ENCODE assay signal across 8 cellular contexts in the genomic region with DNA sequence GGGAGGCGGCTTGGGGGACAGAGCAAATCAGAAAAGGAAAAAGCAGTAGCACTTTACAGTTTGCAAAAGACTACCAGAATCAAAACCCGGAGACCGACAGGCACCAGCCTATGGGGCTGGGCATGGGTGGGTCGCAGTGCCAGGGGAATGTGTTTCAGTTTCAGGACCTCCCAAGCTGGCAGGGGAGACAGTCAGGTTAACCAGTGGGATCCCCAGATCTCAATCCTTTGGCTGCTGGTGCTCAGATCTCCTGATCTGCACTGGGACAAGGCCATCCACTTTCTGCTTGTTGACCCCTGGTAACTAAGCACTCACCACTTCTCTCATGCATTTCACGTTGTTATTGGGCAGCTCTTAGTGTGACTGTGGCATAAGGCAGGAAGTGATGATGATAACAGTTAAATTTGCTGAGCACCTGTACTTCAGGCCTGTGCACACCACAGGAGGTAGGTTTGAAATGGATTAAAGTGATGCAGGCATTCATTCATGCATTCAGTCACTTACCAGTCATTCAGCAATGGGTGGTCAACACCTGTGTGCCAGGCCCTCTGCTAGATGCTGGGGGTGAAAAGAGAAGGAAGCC. TPM values are rescaled to one million over a fixed set of nuclear protein-coding genes. Genes with fewer than 3 reads are reported as not detected.
A peak's percentile ranks its signal among the peaks of the same experiment; 100 is the strongest.
DNase-seq lines count a peak whose midpoint lies in the region; ATAC-seq and TF ChIP-seq lines count a peak whose summit lies in the region.

No MANE protein-coding gene starts in this region.

- POLR2A ChIA-PET in OCI-LY7 (lab: Charles Lee), result interaction anchor here (1.1 kb wide), 2 partner anchors 9 to 11 kb away, joined by 3 to 4 read pairs; no protein-coding TSS in a partner anchor
- POLR2A ChIA-PET in HEK293T (lab: Yijun Ruan, JAX), result interaction anchor here (0.6 to 1.0 kb wide), 3 partner anchors 9 to 631 kb away, joined by 3 read pairs; no protein-coding TSS in a partner anchor

- H3K4me1 ChIP-seq in OCI-LY7 (ENCODE audit: insufficient read depth, low read length, poor library complexity, severe bottlenecking), result peaks cover 21% of the 10 kb centered on the region
- H3K4me1 ChIP-seq in mucosa of stomach (ENCODE audit: control insufficient read depth, insufficient read depth, low read length), result peaks cover 63% of the 10 kb centered on the region

- H3K36me3 ChIP-seq in OCI-LY7 (ENCODE audit: insufficient read depth, low read length), result no peaks in the 10 kb centered on the region
- H3K36me3 ChIP-seq in mucosa of stomach (ENCODE audit: control insufficient read depth, insufficient read depth, low read length), result no peaks in the 10 kb centered on the region

- H2AFZ ChIP-seq in OCI-LY7 (ENCODE audit: low read length), result peak overlapping the region; percentile 84

- intact Hi-C loops in OCI-LY7 (cut with micrococcal nuclease; ENCODE audit: unreplicated experiment), result no loop called here

- peak overlapping the region; percentile 80 for H3K9ac ChIP-seq in mucosa of stomach (ENCODE audit: low read length)

- TF ChIP-seq CTCF in OCI-LY7 (conservative IDR thresholded peaks at IDR 0.05; ENCODE audit: low read length) (no peak), omental fat pad (IDR thresholded peaks at IDR 0.05) (no peak)

- H3K79me2 ChIP-seq in OCI-LY7 (ENCODE audit: insufficient read depth, low read depth, low read length), result no peaks in the 10 kb centered on the region

- H3K4me2 ChIP-seq in OCI-LY7 (ENCODE audit: low read length), result peak overlapping the region; percentile 87

- H3K9me3 ChIP-seq in OCI-LY7 (ENCODE audit: low read length), result no peaks in the 10 kb centered on the region
- no peaks in the 10 kb centered on the region for H3K9me3 ChIP-seq in mucosa of stomach (ENCODE audit: control insufficient read depth, low read length)

- H4K20me1 ChIP-seq in OCI-LY7 (ENCODE audit: insufficient read depth, low read length), result no peaks in the 10 kb centered on the region; the same call in 1 of the 2 replicates

- peak; percentile 21 for DNase-seq in stimulated activated CD4-positive, alpha-beta T cell treated with anti-CD3 and anti-CD28 coated beads, Interleukin-15, amount 100 ng/mL, for 24 hours
- DNase-seq in stimulated activated CD4-positive, alpha-beta T cell treated with anti-CD3 and anti-CD28 coated beads, Interleukin-4, amount 100 ng/mL, for 4 hours, result no peak
- DNase-seq in OCI-LY7 (ENCODE audit: low spot score) (peak; percentile 67), cerebellar cortex (ENCODE audit: low spot score) (peak; percentile 53), omental fat pad (ENCODE audit: low spot score) (no peak), HEK293T (ENCODE audit: extremely low spot score) (no peak), NCI-H187 (lab: John Stamatoyannopoulos, UW) (no peak)

- peak overlapping the region; percentile 16 for H3K27ac ChIP-seq in OCI-LY7 (ENCODE audit: low read depth, low read length, poor library complexity, severe bottlenecking)

- H3K4me3 ChIP-seq in OCI-LY7 (ENCODE audit: low read depth, low read length, poor library complexity, severe bottlenecking) (peak overlapping the region; percentile 70), mucosa of stomach (ENCODE audit: low read length) (peak overlapping the region; percentile 48)

- no peak for ATAC-seq in omental fat pad (ENCODE audit: low FRiP score)

- BruUV-seq in OCI-LY7 (replicated peaks; lab: Mats Ljungman, UMichigan), result no TSS peak

- CTCF ChIA-PET in OCI-LY7 (lab: Charles Lee; ENCODE audit: unreplicated experiment) (no interaction called here), HEK293T (lab: Yijun Ruan, JAX) (interaction anchor here (0.6 kb wide), 1 partner anchor 400 kb away, joined by 3 read pairs; no protein-coding TSS in a partner anchor)

- no peaks in the 10 kb centered on the region for H3K27me3 ChIP-seq in mucosa of stomach (ENCODE audit: control insufficient read depth, insufficient read depth, low read length)

- no peaks in the 10 kb centered on the region for H3K9me2 ChIP-seq in OCI-LY7 (ENCODE audit: insufficient read depth, low read length)

TF ChIP-seq in HEK293T, 16 proteins besides CTCF, POLR2A, EP300 and RAD21:
- TF ChIP-seq FOXM1 (IDR thresholded peaks at IDR 0.05; ENCODE audit: borderline replicate concordance) (no peak), L3MBTL2 (conservative IDR thresholded peaks at IDR 0.05) (no peak), ELF4 (IDR thresholded peaks at IDR 0.05) (no peak), HDGF (IDR thresholded peaks at IDR 0.05; ENCODE audit: borderline replicate concordance) (no peak)
- TF ChIP-seq, protein P1, sequence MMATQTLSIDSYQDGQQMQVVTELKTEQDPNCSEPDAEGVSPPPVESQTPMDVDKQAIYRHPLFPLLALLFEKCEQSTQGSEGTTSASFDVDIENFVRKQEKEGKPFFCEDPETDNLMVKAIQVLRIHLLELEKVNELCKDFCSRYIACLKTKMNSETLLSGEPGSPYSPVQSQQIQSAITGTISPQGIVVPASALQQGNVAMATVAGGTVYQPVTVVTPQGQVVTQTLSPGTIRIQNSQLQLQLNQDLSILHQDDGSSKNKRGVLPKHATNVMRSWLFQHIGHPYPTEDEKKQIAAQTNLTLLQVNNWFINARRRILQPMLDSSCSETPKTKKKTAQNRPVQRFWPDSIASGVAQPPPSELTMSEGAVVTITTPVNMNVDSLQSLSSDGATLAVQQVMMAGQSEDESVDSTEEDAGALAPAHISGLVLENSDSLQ (IDR thresholded peaks at IDR 0.05), result no peak

RNA-seq across cellular contexts. Expression of a gene that starts 42.2 kb away (rescaled TPM):
- total RNA-seq in OCI-LY7 (2014; rRNA removed; shearing (Covaris generic)), result 3.7 and 4.1 TPM in 2 replicates
- total RNA-seq in OCI-LY7 (2022), result 20.4 and 22.1 TPM in 2 replicates
- 10 to 100 TPM; 47.0 to 81.0 (median 66.4) TPM for total RNA-seq in omental fat pad

Comparison
In these comparisons a context has a peak if more than half of its experiments do, and no peak if none do; other contexts are left out.
1. DNase-seq: peak in stimulated activated CD4-positive, alpha-beta T cell treated with anti-CD3 and anti-CD28 coated beads, Interleukin-15, amount 100 ng/mL, for 24 hours (single experiment), OCI-LY7 (single experiment) and cerebellar cortex (single experiment); none in stimulated activated CD4-positive, alpha-beta T cell treated with anti-CD3 and anti-CD28 coated beads, Interleukin-4, amount 100 ng/mL, for 4 hours (0 of 2), omental fat pad (single experiment), HEK293T (single experiment) and NCI-H187 (0 of 2).